8 cellular contexts compared by ENCODE assay signal in the genomic region with DNA sequence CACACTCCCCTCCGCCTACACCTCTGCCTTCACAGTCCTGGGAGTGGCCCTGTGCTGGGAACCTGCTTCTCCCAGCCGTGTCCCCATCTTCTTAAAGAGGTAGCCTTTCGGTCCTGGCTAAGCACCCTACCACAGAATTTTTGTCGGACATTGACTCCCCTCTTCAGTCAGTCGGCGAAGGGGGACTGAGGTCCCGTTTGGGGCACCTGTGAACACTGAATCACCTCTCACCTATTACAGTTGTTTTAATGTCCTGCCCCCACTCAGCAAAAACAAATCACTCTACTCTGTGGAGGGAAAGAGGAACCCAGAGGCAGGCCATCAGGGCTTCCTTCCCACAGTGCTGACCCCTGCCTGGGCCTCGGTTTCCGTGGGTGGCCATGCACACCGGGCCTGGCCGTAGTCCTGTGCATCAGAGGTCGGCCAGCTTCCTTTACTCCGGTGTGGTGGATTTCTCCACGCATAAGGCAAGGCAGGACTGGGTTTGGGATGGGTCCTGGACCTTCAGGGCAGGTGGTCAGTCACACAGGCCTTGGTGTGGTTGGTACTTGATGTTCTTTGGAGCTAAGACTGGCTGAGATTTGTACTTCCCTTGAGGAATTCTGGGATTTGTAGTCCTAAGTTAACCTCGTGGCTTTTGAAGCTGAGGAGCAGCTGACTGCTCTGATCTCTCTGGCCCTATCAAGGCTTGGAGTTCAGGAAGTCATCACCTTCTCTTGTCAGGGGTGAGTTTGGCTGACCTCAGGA. TPM values are rescaled to one million over a fixed set of nuclear protein-coding genes. Genes with fewer than 3 reads are reported as not detected.
A peak's percentile ranks its signal among the peaks of the same experiment; 100 is the strongest.
DNase-seq lines count a peak whose midpoint lies in the region; ATAC-seq and TF ChIP-seq lines count a peak whose summit lies in the region.

No MANE protein-coding gene starts in this region.

- peak overlapping the region; percentile 56 for H3K4me3 ChIP-seq in astrocyte of the spinal cord (ENCODE audit: low read depth, low read length)

- in situ Hi-C loops in astrocyte of the spinal cord (cut with HindIII; ENCODE audit: low sequenced_read_pairs): no loop called here

- peak; percentile 12 for ATAC-seq in GM18519 (IDR thresholded peaks at IDR 0.05; ENCODE audit: low FRiP score, unreplicated experiment)
- no peak for ATAC-seq in GM19351 (IDR thresholded peaks at IDR 0.05; ENCODE audit: unreplicated experiment)

- no peak for TF ChIP-seq CTCF in astrocyte of the spinal cord (IDR thresholded peaks at IDR 0.05; ENCODE audit: low read depth, low read length)

- peak; percentile 71 for DNase-seq in Ammon's horn (ENCODE audit: low spot score)
- DNase-seq in NCI-H345 (lab: John Stamatoyannopoulos, UW): peak; percentile 71
- peak; percentile 69 for DNase-seq in astrocyte of the spinal cord (ENCODE audit: low read depth, low spot score)
- DNase-seq in hippocampal formation (lab: John Stamatoyannopoulos, UW): peak; percentile 59 to 63
- peak; percentile 72 for DNase-seq in renal cortical epithelial cell (ENCODE audit: low read depth)
- DNase-seq in NCI-H187 treated with DMSO at 0.1 percent for 48 hours (lab: John Stamatoyannopoulos, UW): no peak

RNA-seq across cellular contexts. Expression of a gene that starts 0.7 kb away (rescaled TPM):
- 16.8 and 24.2 TPM in 2 replicates for total RNA-seq in renal cortical epithelial cell

RNA-seq across cellular contexts. Expression of a gene that starts 22.3 kb away (rescaled TPM):
- 195 and 527 TPM in 2 replicates for total RNA-seq in renal cortical epithelial cell

RNA-seq across cellular contexts. Expression of a gene that starts 24.7 kb away (rescaled TPM):
- 1.7 and 3.5 TPM in 2 replicates for total RNA-seq in renal cortical epithelial cell

RNA-seq across cellular contexts. Expression of a gene that starts 24.9 kb away (rescaled TPM):
- total RNA-seq in renal cortical epithelial cell: 97.3 and 161 TPM in 2 replicates

RNA-seq across cellular contexts. Expression of a gene that starts 37.6 kb away (rescaled TPM):
- total RNA-seq in renal cortical epithelial cell: 423 and 840 TPM in 2 replicates
